In genomic region chr1:40849801-40850592, GRCh38 we compare ENCODE assay signal across 8 cellular contexts. TPM values are rescaled to one million over a fixed set of nuclear protein-coding genes. Genes with fewer than 3 reads are reported as not detected.
A peak's percentile ranks its signal among the peaks of the same experiment; 100 is the strongest.
DNase-seq lines count a peak whose midpoint lies in the region; ATAC-seq and TF ChIP-seq lines count a peak whose summit lies in the region.

No MANE protein-coding gene starts in this region.

- no peaks in the 10 kb centered on the region for H3K36me3 Mint-ChIP-seq in HFFc6 (ENCODE audit: low read depth)

- peaks cover 5% of the 10 kb centered on the region for H3K27me3 Mint-ChIP-seq in HFFc6 (ENCODE audit: insufficient read depth)

- H3K27ac ChIP-seq in lung (ENCODE audit: low read depth in 1 of 2, low read length in 1 of 2) = no peak overlapping the region

- H3K27me3 ChIP-seq in lung (ENCODE audit: control insufficient read depth, insufficient read depth) = no peaks in the 10 kb centered on the region

- no peaks in the 10 kb centered on the region for H3K9me3 Mint-ChIP-seq in HFFc6

- H3K9me3 ChIP-seq in lung (ENCODE audit: control insufficient read depth in 2 of 2, insufficient read depth in 1 of 2, low read length in 1 of 2) = no peaks in the 10 kb centered on the region

- no peak overlapping the region for H3K27ac Mint-ChIP-seq in HFFc6

- 18% methylated on average over 12 of the region's 12 CpGs for WGBS in lung, 2 donors

- DNase-seq in DMS153 (lab: John Stamatoyannopoulos, UW) (peak; percentile 71), HFFc6 (peak; percentile 35), NCI-H460 (ENCODE audit: extremely low read depth, low read depth) (peak; percentile 63), dedifferentiated amniotic fluid mesenchymal stem cell (ENCODE audit: extremely low spot score) (peak; percentile 55), lung (ENCODE audit: low spot score) (peak; percentile 75)
- peak; percentile 76 for DNase-seq in activated CD4-positive, alpha-beta T cell treated with anti-CD3 and anti-CD28 coated beads, Interleukin-2, amount 50 U/mL, for 1 hour
- peak; percentile 56 for DNase-seq in stimulated activated CD8-positive, alpha-beta memory T cell treated with anti-CD3 and anti-CD28 coated beads, Interleukin-15, amount 100 ng/mL, for 24 hours (ENCODE audit: low read depth)

- ATAC-seq in lung (ENCODE audit: insufficient read depth, low FRiP score) = peak; percentile 91
- no peak for ATAC-seq in HG02870 (IDR thresholded peaks at IDR 0.05; ENCODE audit: unreplicated experiment)

- no peak overlapping the region for H3K4me3 ChIP-seq in lung

- peaks cover 23% of the 10 kb centered on the region for H3K4me1 Mint-ChIP-seq in HFFc6 (ENCODE audit: low read depth)

- no peaks in the 10 kb centered on the region for H3K4me1 ChIP-seq in lung (ENCODE audit: control insufficient read depth in 2 of 2, insufficient read depth in 2 of 2, low read length in 2 of 2)

- no peaks in the 10 kb centered on the region for H3K36me3 ChIP-seq in lung (ENCODE audit: control insufficient read depth in 2 of 2, insufficient read depth in 2 of 2, low read length in 2 of 2)

- TF ChIP-seq CTCF in HFFc6 (IDR thresholded peaks at IDR 0.05) (peak; percentile 97), lung (IDR thresholded peaks at IDR 0.05; ENCODE audit: control extremely low read depth, extremely low read depth) (peak; percentile 80)

- no peak overlapping the region for H3K4me3 Mint-ChIP-seq in HFFc6

RNA-seq across cellular contexts. Expression of gene CITED4, which starts 12.2 kb away (rescaled TPM):
- 1 to 10 TPM; 1.7 to 5.3 (median 3.8) TPM for total RNA-seq in HFFc6 (2021; fragmentation: NEBNext Ultra II Directional; extraction: Animal tissue kit (Norgen Biotek cat#: 25700))
- 71.1 and 106 TPM in 2 replicates for total RNA-seq in NCI-H460 (2014; rRNA removed; shearing (Covaris generic))
- polyA plus RNA-seq in NCI-H460 (2014; cell fraction: nucleus; rRNA removed) = 22.1 and 54.6 TPM in 2 replicates
- 10 to 100 TPM in 1 of 2 donors, 1 to 10 TPM in 1; 7.4 to 15.1 TPM for total RNA-seq in lung
- 1 to 10 TPM; 4.7 to 7.9 TPM for polyA plus RNA-seq in lung
